ENCODE assay signal across 10 cellular contexts in the genomic region with DNA sequence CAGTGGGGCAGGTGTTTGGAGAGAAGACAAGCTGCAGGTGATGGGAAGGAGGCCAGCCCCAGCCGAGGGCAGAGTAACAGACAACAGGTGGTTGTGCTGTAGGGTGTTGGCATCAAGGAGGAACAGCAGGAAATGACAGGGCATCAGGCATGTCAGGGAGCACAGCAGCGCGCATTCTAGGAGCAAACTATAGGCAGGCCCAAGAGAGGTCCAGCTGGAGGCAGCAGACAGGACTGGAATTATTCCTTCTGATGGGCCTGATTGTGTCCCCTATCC. TPM values are rescaled to one million over a fixed set of nuclear protein-coding genes. Genes with fewer than 3 reads are reported as not detected.
DNase-seq lines count a peak whose midpoint lies in the region; TF ChIP-seq lines count a peak whose summit lies in the region.
"Had no signal": no experiment of that assay in that cellular context is flagged by ENCODE, and none has a peak within 500 bp of the region (broad histone marks: within the 10 kb centered on the region; RNA-seq: fewer than 3 reads in every experiment).

No MANE protein-coding gene starts in this region.

- H4K20me1 ChIP-seq in OCI-LY3 (ENCODE audit: insufficient read depth, low read length), result no peaks in the 10 kb centered on the region

- no peaks in the 10 kb centered on the region for H3K36me3 Mint-ChIP-seq in activated T-cell treated with anti-CD3 and anti-CD28 coated beads, Interleukin-2, amount 50 U/mL, for 24 hours (ENCODE audit: low read depth)

- no peak overlapping the region for H3K27ac Mint-ChIP-seq in activated T-cell treated with anti-CD3 and anti-CD28 coated beads, Interleukin-2, amount 50 U/mL, for 24 hours

- H3K4me3 ChIP-seq in OCI-LY3 (ENCODE audit: low read length), result peak overlapping the region; percentile 44; the same call in 1 of the 2 replicates
- no peak overlapping the region for H3K4me3 ChIP-seq in mucosa of rectum (ENCODE audit: low read length in 2 of 2)
- no peak overlapping the region for H3K4me3 ChIP-seq in tibial nerve

- H3K4me1 ChIP-seq in OCI-LY3 (ENCODE audit: low read length) (peaks cover 62% of the 10 kb centered on the region), mucosa of rectum (ENCODE audit: control insufficient read depth in 2 of 2, insufficient read depth in 2 of 2, low read length in 2 of 2) (peaks cover 13 to 26% of the 10 kb centered on the region in 2 donors), tibial nerve (peaks cover 0 to 49% (median 10%) of the 10 kb centered on the region in 4 donors)
- H3K4me1 ChIP-seq: parathyroid adenoma had no signal

- H3K27ac ChIP-seq in OCI-LY3 (ENCODE audit: low read length) (peak overlapping the region; percentile 83), mucosa of rectum (ENCODE audit: low read depth in 2 of 2, low read length in 2 of 2) (peak overlapping the region; percentile 26 to 82), tibial nerve (peak overlapping the region in 1 of 4 donors; percentile 46)
- H3K27ac ChIP-seq: parathyroid adenoma had no signal

- DNase-seq in COR-L47 (lab: John Stamatoyannopoulos, UW) (peak; percentile 78), LHCN-M2 (ENCODE audit: low read depth) (peak; percentile 40), H4 (ENCODE audit: low spot score) (no peak), DMS114 treated with DMSO at 0.1 percent for 48 hours (lab: John Stamatoyannopoulos, UW; ENCODE audit: unreplicated experiment) (no peak), tibial nerve (ENCODE audit: low spot score in 2 of 2) (no peak)
- DNase-seq in activated T-cell treated with anti-CD3 and anti-CD28 coated beads, Interleukin-2, amount 50 U/mL, for 24 hours, result no peak
- DNase-seq: stimulated activated naive CD8-positive, alpha-beta T cell treated with anti-CD3 and anti-CD28 coated beads, Interleukin-15, amount 100 ng/mL, for 72 hours had no signal

- H3K27me3 ChIP-seq in OCI-LY3 (ENCODE audit: low read depth, low read length) (peaks cover 3% of the 10 kb centered on the region), mucosa of rectum (ENCODE audit: control insufficient read depth in 2 of 2, insufficient read depth in 2 of 2, low read length in 2 of 2) (peaks cover 0 to 2% of the 10 kb centered on the region in 2 donors), tibial nerve (no peaks in the 10 kb centered on the region)

- H3K9me3 Mint-ChIP-seq in activated T-cell treated with anti-CD3 and anti-CD28 coated beads, Interleukin-2, amount 50 U/mL, for 24 hours, result no peaks in the 10 kb centered on the region
- H3K9me3 Mint-ChIP-seq: stimulated activated naive CD8-positive, alpha-beta T cell treated with anti-CD3 and anti-CD28 coated beads, Interleukin-15, amount 100 ng/mL, for 72 hours had no signal

- no peak for TF ChIP-seq POLR2A in tibial nerve (IDR thresholded peaks at IDR 0.05)

- H3K36me3 ChIP-seq in OCI-LY3 (replicated peaks; ENCODE audit: low read depth, low read length), result no peaks in the 10 kb centered on the region
- no peaks in the 10 kb centered on the region for H3K36me3 ChIP-seq in mucosa of rectum (ENCODE audit: control insufficient read depth in 2 of 2, insufficient read depth in 2 of 2, low read length in 2 of 2)
- no peaks in the 10 kb centered on the region for H3K36me3 ChIP-seq in tibial nerve

- H3K4me2 ChIP-seq in OCI-LY3 (ENCODE audit: low read length), result peak overlapping the region; percentile 63

- peaks cover 14% of the 10 kb centered on the region for H3K27me3 Mint-ChIP-seq in activated T-cell treated with anti-CD3 and anti-CD28 coated beads, Interleukin-2, amount 50 U/mL, for 24 hours

- peak overlapping the region; percentile 29 for H3K9ac ChIP-seq in OCI-LY3 (ENCODE audit: low read length)
- H3K9ac ChIP-seq in mucosa of rectum (ENCODE audit: low read depth in 1 of 2, low read length in 2 of 2), result peak overlapping the region in 1 of 2 donors; percentile 28
- H3K9ac ChIP-seq: parathyroid adenoma had no signal

- 83 to 91% methylated on average over 3 of the region's 3 CpGs for WGBS in tibial nerve, 2 donors

- peaks cover 21% of the 10 kb centered on the region for H3K4me1 Mint-ChIP-seq in activated T-cell treated with anti-CD3 and anti-CD28 coated beads, Interleukin-2, amount 50 U/mL, for 24 hours (ENCODE audit: low read depth)

- no peak overlapping the region for H3K4me3 Mint-ChIP-seq in activated T-cell treated with anti-CD3 and anti-CD28 coated beads, Interleukin-2, amount 50 U/mL, for 24 hours
- H3K4me3 Mint-ChIP-seq: stimulated activated naive CD8-positive, alpha-beta T cell treated with anti-CD3 and anti-CD28 coated beads, Interleukin-15, amount 100 ng/mL, for 72 hours had no signal

- H3K9me3 ChIP-seq in OCI-LY3 (ENCODE audit: insufficient read depth, low read length), result no peaks in the 10 kb centered on the region; the same call in 1 of the 2 replicates
- no peaks in the 10 kb centered on the region for H3K9me3 ChIP-seq in mucosa of rectum (ENCODE audit: control insufficient read depth in 2 of 2, low read length in 2 of 2)
- no peaks in the 10 kb centered on the region for H3K9me3 ChIP-seq in tibial nerve

- TF ChIP-seq CTCF in OCI-LY3 (IDR thresholded peaks at IDR 0.05; ENCODE audit: low read depth, low read length) (no peak), tibial nerve (IDR thresholded peaks at IDR 0.05) (no peak)

- no peak for TF ChIP-seq EP300 in tibial nerve (IDR thresholded peaks at IDR 0.05)

- H2AFZ ChIP-seq in OCI-LY3 (ENCODE audit: low read depth, low read length), result no peak overlapping the region
- H2AFZ ChIP-seq: parathyroid adenoma had no signal

- H3K79me2 ChIP-seq in OCI-LY3 (ENCODE audit: low read length), result no peaks in the 10 kb centered on the region
- H3K79me2 ChIP-seq: parathyroid adenoma had no signal

RNA-seq across cellular contexts. Expression of gene ADM, which starts 13.6 kb away (rescaled TPM):
- total RNA-seq in LHCN-M2 (2014; rRNA removed), result 160 and 164 TPM in 2 replicates
- 146 TPM for polyA plus RNA-seq in LHCN-M2 (2012)
- 86.8 and 91.3 TPM in 2 replicates for total RNA-seq in H4 (2014; rRNA removed; shearing (Covaris generic))
- total RNA-seq in tibial nerve, result 100 to 1,000 TPM; 123 to 420 (median 197) TPM

RNA-seq across cellular contexts. Expression of gene SBF2, which starts 24.4 kb away (rescaled TPM):
- 31.6 and 32.1 TPM in 2 replicates for total RNA-seq in LHCN-M2 (2014; rRNA removed)
- 10.4 TPM for polyA plus RNA-seq in LHCN-M2 (2012)
- total RNA-seq in H4 (2014; rRNA removed; shearing (Covaris generic)), result 15.2 and 27.0 TPM in 2 replicates
- total RNA-seq in tibial nerve, result 100 to 1,000 TPM in 1 of 4 donors, 10 to 100 TPM in 3; 75.0 to 104 (median 86.9) TPM

Comparison
In these comparisons a context has a peak if more than half of its experiments do, and no peak if none do; other contexts are left out.
1. DNase-seq: peak in COR-L47 (single experiment) and LHCN-M2 (single experiment); none in activated T-cell treated with anti-CD3 and anti-CD28 coated beads, Interleukin-2, amount 50 U/mL, for 24 hours (single experiment), H4 (single experiment), DMS114 treated with DMSO at 0.1 percent for 48 hours (single experiment) and tibial nerve (0 of 2).